In the genomic region with DNA sequence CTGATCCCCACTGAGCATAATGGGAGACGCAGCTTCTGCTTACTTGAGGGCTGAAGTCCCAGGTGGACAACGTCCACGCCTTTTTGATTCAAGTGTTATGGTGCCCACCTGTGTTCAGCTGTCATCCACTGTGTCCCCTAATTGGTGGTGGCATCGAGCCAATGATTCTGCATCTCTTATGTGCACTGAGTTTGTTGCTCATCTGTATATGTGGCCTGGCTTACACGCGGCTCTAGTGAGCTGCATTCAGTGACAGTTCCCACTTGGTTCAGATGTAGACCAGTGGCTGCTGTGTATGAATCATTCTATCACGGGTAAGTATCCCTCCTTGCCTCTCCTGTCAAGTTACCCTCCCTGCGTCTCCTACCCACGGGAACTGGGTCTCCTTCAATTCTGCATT, we compare ENCODE assay signal across 15 cellular contexts.
"Had no signal": no experiment of that assay in that cellular context is flagged by ENCODE, and none has a peak within 500 bp of the region (broad histone marks: within the 10 kb centered on the region; RNA-seq: fewer than 3 reads in every experiment).

No MANE protein-coding gene starts in this region.

- ATAC-seq: activated naive CD8-positive, alpha-beta T cell treated with anti-CD3 and anti-CD28 coated beads, Interleukin-2, amount 50 U/mL, for 24 hours; gastroesophageal sphincter; psoas muscle; right lobe of liver; WTC11 had no signal

- H3K4me3 ChIP-seq: dorsolateral prefrontal cortex, gastroesophageal sphincter, lung, neural progenitor cell, psoas muscle, right lobe of liver, stomach, testis, upper lobe of left lung had no signal

- H2AFZ ChIP-seq: neural progenitor cell had no signal

- H3K27me3 ChIP-seq: dorsolateral prefrontal cortex, gastroesophageal sphincter, neural progenitor cell, right lobe of liver, stomach, testis, upper lobe of left lung had no signal

- H3K36me3 ChIP-seq: neural progenitor cell, right lobe of liver, upper lobe of left lung had no signal

- H3K4me2 ChIP-seq: neural progenitor cell had no signal

- H3K4me3 Mint-ChIP-seq: activated naive CD8-positive, alpha-beta T cell treated with anti-CD3 and anti-CD28 coated beads, Interleukin-2, amount 50 U/mL, for 24 hours; neural progenitor cell; WTC11 had no signal

- H3K9me3 ChIP-seq: gastroesophageal sphincter, psoas muscle, right lobe of liver, stomach, testis, upper lobe of left lung had no signal

- H3K27me3 Mint-ChIP-seq: activated naive CD8-positive, alpha-beta T cell treated with anti-CD3 and anti-CD28 coated beads, Interleukin-2, amount 50 U/mL, for 24 hours had no signal

- DNase-seq: activated CD4-positive, alpha-beta T cell treated with anti-CD3 and anti-CD28 coated beads for 48 hours; activated CD8-positive, alpha-beta memory T cell treated with anti-CD3 and anti-CD28 coated beads, Interleukin-2, amount 50 U/mL, for 48 hours; activated naive CD4-positive, alpha-beta T cell treated with Interleukin-2 at 50 U/mL for 16 hours; activated naive CD8-positive, alpha-beta T cell treated with anti-CD3 and anti-CD28 coated beads, Interleukin-2, amount 50 U/mL, for 24 hours; dorsolateral prefrontal cortex; islet precursor cell; psoas muscle; right lobe of liver; stomach; testis; upper lobe of left lung had no signal

- H3K27ac ChIP-seq: dorsolateral prefrontal cortex, gastroesophageal sphincter, neural progenitor cell, psoas muscle, right lobe of liver, stomach, testis, upper lobe of left lung had no signal

- H3K4me1 ChIP-seq: gastroesophageal sphincter, neural progenitor cell, right lobe of liver, stomach, testis, upper lobe of left lung had no signal

- H3K9me3 Mint-ChIP-seq: activated naive CD8-positive, alpha-beta T cell treated with anti-CD3 and anti-CD28 coated beads, Interleukin-2, amount 50 U/mL, for 24 hours; neural progenitor cell; WTC11 had no signal

- H3K27ac Mint-ChIP-seq: activated naive CD8-positive, alpha-beta T cell treated with anti-CD3 and anti-CD28 coated beads, Interleukin-2, amount 50 U/mL, for 24 hours; neural progenitor cell; WTC11 had no signal
